ENCODE assay signal across 13 cellular contexts in the genomic region with DNA sequence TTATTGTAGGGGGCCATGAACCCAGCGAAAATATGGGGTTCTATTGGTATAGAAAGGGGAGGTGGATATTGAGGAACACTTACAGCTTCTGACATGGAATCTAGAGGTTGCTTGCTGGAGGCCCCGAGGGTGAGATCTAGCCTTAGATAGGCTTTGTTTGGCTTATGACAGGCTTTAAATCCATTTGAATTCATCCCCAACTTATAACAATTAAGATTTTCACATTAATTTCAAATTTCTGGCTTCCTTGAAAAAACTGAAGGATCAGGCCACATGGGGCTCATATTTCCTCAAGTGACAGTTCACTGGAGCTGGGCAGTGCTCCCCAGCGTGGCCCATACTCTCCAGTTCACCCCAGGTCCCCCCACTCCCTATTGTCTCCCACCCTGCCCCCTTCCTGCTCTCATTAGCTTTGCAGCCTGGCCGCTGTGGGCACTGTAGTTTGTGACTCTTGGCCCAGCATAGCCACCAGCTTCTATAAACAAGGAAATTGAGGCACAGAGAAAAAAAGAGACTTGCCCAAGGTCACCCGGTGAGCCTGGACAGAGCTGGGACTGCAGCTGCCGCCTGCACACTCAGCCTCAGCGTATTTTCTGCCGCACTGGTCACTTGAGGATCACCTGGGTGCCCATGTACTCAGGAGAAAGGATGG. TPM values are rescaled to one million over a fixed set of nuclear protein-coding genes. Genes with fewer than 3 reads are reported as not detected.
DNase-seq lines count a peak whose midpoint lies in the region; ATAC-seq, FAIRE-seq and TF ChIP-seq lines count a peak whose summit lies in the region.
"Had no signal": no experiment of that assay in that cellular context is flagged by ENCODE, and none has a peak within 500 bp of the region (broad histone marks: within the 10 kb centered on the region; RNA-seq: fewer than 3 reads in every experiment).

No MANE protein-coding gene starts in this region.

- no peak for DNase-seq in HepG2 (ENCODE audit: low spot score)
- no peak for DNase-seq in right lobe of liver
- DNase-seq in activated CD8-positive, alpha-beta memory T cell treated with anti-CD3 and anti-CD28 coated beads, Interleukin-2, amount 50 U/mL, for 48 hours = peak; percentile 48
- DNase-seq in kidney = peak; percentile 38
- DNase-seq in vagina (ENCODE audit: extremely low spot score in 2 of 2) = peak; percentile 11 to 55
- DNase-seq in ACHN = no peak
- DNase-seq: foreskin melanocyte, NCI-H446 had no signal

- no peak overlapping the region for H2AFZ ChIP-seq in HepG2 (ENCODE audit: low read length)

- BruUV-seq in HepG2 (replicated peaks; lab: Mats Ljungman, UMichigan) = no TSS peak

- 25% methylated on average over 8 of the region's 8 CpGs for WGBS in HepG2 (ENCODE audit: low lambda C conversion rate)
- 78% methylated on average over 4 of the region's 8 CpGs for WGBS in right lobe of liver (ENCODE audit: insufficient coverage, low coverage, low lambda C conversion rate, missing lambda C conversion rate)

- H3K4me1 ChIP-seq in HepG2 (ENCODE audit: insufficient read depth, low read length) = peaks cover 57% of the 10 kb centered on the region
- peaks cover 0 to 22% (median 5%) of the 10 kb centered on the region in 4 donors for H3K4me1 ChIP-seq in right lobe of liver
- peaks cover 0 to 8% of the 10 kb centered on the region in 2 donors for H3K4me1 ChIP-seq in kidney (ENCODE audit: control insufficient read depth in 1 of 2, insufficient read depth in 1 of 2, low read depth in 1 of 2, low read length in 2 of 2)
- H3K4me1 ChIP-seq in vagina = no peaks in the 10 kb centered on the region

- TF ChIP-seq RAD21 in HepG2 (CRISPR knock-in tag; IDR thresholded peaks at IDR 0.05) = no peak

- intact Hi-C loops in HepG2 (cut with micrococcal nuclease; ENCODE audit: unreplicated experiment) = no loop called here
- intact Hi-C loops in right lobe of liver (cut with DNase I) = no loop called here
- intact Hi-C loops in kidney (cut with DNase I) = no loop called here
- intact Hi-C loops in vagina (cut with DNase I) = no loop called here

- no peak overlapping the region for H3K4me3 ChIP-seq in HepG2 (replicated peaks in 1 of 3; ENCODE audit: insufficient read depth in 1 of 3, low read depth in 2 of 3, low read length in 3 of 3)
- H3K4me3 ChIP-seq in right lobe of liver = no peak overlapping the region
- no peak overlapping the region for H3K4me3 ChIP-seq in kidney (ENCODE audit: low read length in 2 of 2)
- H3K4me3 ChIP-seq in vagina = no peak overlapping the region
- H3K4me3 ChIP-seq: SJSA1 had no signal

- TF ChIP-seq POLR2A in HepG2 (IDR thresholded peaks at IDR 0.05; ENCODE audit: insufficient read depth in 1 of 2, low read depth in 2 of 2, low read length in 2 of 2) (no peak), right lobe of liver (IDR thresholded peaks at IDR 0.05) (no peak), vagina (IDR thresholded peaks at IDR 0.05) (no peak)

- H3K9ac ChIP-seq in HepG2 (ENCODE audit: insufficient read depth, low read depth, low read length) (no peak overlapping the region), kidney (ENCODE audit: low read length in 2 of 2) (no peak overlapping the region)

- H3K27ac ChIP-seq in HepG2 (ENCODE audit: extremely low read length, insufficient read depth, low read length) (no peak overlapping the region), right lobe of liver (no peak overlapping the region), kidney (ENCODE audit: low read depth in 2 of 2, low read length in 2 of 2) (no peak overlapping the region), vagina (no peak overlapping the region)
- H3K27ac ChIP-seq: SJSA1 had no signal

- TF ChIP-seq EP300 in HepG2 (IDR thresholded peaks at IDR 0.05; ENCODE audit: low read depth in 2 of 2, low read length in 2 of 2) (no peak), HepG2 (CRISPR knock-in tag; IDR thresholded peaks at IDR 0.05; ENCODE audit: borderline replicate concordance) (no peak)

- H3K9me3 ChIP-seq in HepG2 (ENCODE audit: low read length) (no peaks in the 10 kb centered on the region), right lobe of liver (no peaks in the 10 kb centered on the region), kidney (ENCODE audit: control insufficient read depth in 1 of 2, low read length in 2 of 2) (no peaks in the 10 kb centered on the region), vagina (no peaks in the 10 kb centered on the region)
- H3K9me3 ChIP-seq: SJSA1 had no signal

- peaks cover 4 to 18% of the 10 kb centered on the region in 2 experiments; a peak in 1 of 5 replicates for H3K27me3 ChIP-seq in HepG2 (ENCODE audit: control insufficient read depth in 1 of 2, insufficient read depth in 2 of 2, low read length in 2 of 2)
- no peaks in the 10 kb centered on the region for H3K27me3 ChIP-seq in right lobe of liver
- no peaks in the 10 kb centered on the region for H3K27me3 ChIP-seq in vagina

- no peak for FAIRE-seq in HepG2 (lab: Jason Lieb, UNC)
- no peak for FAIRE-seq in kidney (lab: Jason Lieb, UNC)

- CTCF ChIA-PET in HepG2 (lab: Yijun Ruan, JAX; ENCODE audit: low intra/inter-chr PET ratio, low total read pairs) = interaction anchor here (5.6 kb wide), 1 partner anchor 41 kb away, joined by 37 read pairs; no protein-coding TSS in a partner anchor

- TF ChIP-seq CTCF in HepG2 (CRISPR knock-in tag; IDR thresholded peaks at IDR 0.05) (no peak), right lobe of liver (IDR thresholded peaks at IDR 0.05) (no peak), kidney (IDR thresholded peaks at IDR 0.05; ENCODE audit: borderline replicate concordance, extremely low read depth, insufficient read depth) (no peak), vagina (IDR thresholded peaks at IDR 0.05) (no peak)

- ATAC-seq in HepG2 = no peak
- no peak for ATAC-seq in right lobe of liver
- ATAC-seq in HG03520 (IDR thresholded peaks at IDR 0.05; ENCODE audit: unreplicated experiment) = no peak
- no peak for ATAC-seq in HG02678 (IDR thresholded peaks at IDR 0.05; ENCODE audit: unreplicated experiment)

- H3K4me2 ChIP-seq in HepG2 (ENCODE audit: low read depth, low read length) = 0 out of 2 replicates have a peak overlapping the region, but pooled peaks have one; percentile 2

- POLR2A ChIA-PET in HepG2 (lab: Yijun Ruan, JAX) = interaction anchor here (1.2 to 7.4 kb wide), 3 partner anchors 13 to 30 kb away, joined by 3 to 91 read pairs (median 17); no protein-coding TSS in a partner anchor

- H4K20me1 ChIP-seq in HepG2 (ENCODE audit: insufficient read depth, low read length) = no peaks in the 10 kb centered on the region

- H3K36me3 ChIP-seq in HepG2 (replicated peaks in 1 of 2; ENCODE audit: control insufficient read depth in 1 of 2, insufficient read depth in 2 of 2, low read length in 2 of 2) (no peaks in the 10 kb centered on the region), right lobe of liver (no peaks in the 10 kb centered on the region), kidney (ENCODE audit: control insufficient read depth in 1 of 2, insufficient read depth in 2 of 2, low read length in 2 of 2) (no peaks in the 10 kb centered on the region), vagina (no peaks in the 10 kb centered on the region)
- H3K36me3 ChIP-seq: SJSA1 had no signal

- H3K79me2 ChIP-seq in HepG2 (ENCODE audit: insufficient read depth, low read length) = no peaks in the 10 kb centered on the region

- in situ Hi-C loops in HepG2 (cut with HindIII; ENCODE audit: extremely low pct_ligation_motif_present, low pct_unique_long_range_greater_than_20kb) = no loop called here
- in situ Hi-C loops in ACHN (cut with HindIII; ENCODE audit: low pct_ligation_motif_present, low pct_unique_long_range_greater_than_20kb, low sequenced_read_pairs) = no loop called here

RNA-seq across cellular contexts. Expression of gene ADGRG1, which starts 19.8 kb away (rescaled TPM):
- total RNA-seq in HepG2 (2016; rRNA removed; fragmentation: Illumina TruSeq; extraction: Trizol) = 2.8 and 5.9 TPM in 2 replicates
- total RNA-seq in HepG2 (2016; cell fraction: cytosol; rRNA removed; fragmentation: Illumina TruSeq; extraction: Trizol; ENCODE audit: low read depth) = 1.1 and 2.0 TPM in 2 replicates
- total RNA-seq in HepG2 (2016; cell fraction: insoluble cytoplasmic fraction; rRNA removed; fragmentation: Illumina TruSeq; extraction: Trizol) = 2.8 and 5.0 TPM in 2 replicates
- 3.1 and 3.2 TPM in 2 replicates for total RNA-seq in HepG2 (2016; cell fraction: membrane; rRNA removed; fragmentation: Illumina TruSeq; extraction: Trizol)
- total RNA-seq in HepG2 (2016; cell fraction: nucleus; rRNA removed; fragmentation: Illumina TruSeq; extraction: Trizol) = 7.2 and 8.0 TPM in 2 replicates
- 2.7 and 3.3 TPM in 2 replicates for polyA plus RNA-seq in HepG2 (2011; rRNA removed)
- 1.8 and 2.1 TPM in 2 replicates for polyA plus RNA-seq in HepG2 (2011; cell fraction: cytosol; rRNA removed)
- polyA plus RNA-seq in HepG2 (2011; cell fraction: nucleus; rRNA removed) = 5.0 and 7.4 TPM in 2 replicates
- polyA plus RNA-seq in HepG2 (2012) = 2.3 and 3.3 TPM in 2 replicates
- polyA plus RNA-seq in HepG2 (2016; cell fraction: cytosol; fragmentation: Illumina TruSeq; extraction: Trizol; ENCODE audit: low read depth) = 0.83 and 1.3 TPM in 2 replicates
- 2.4 and 5.1 TPM in 2 replicates for polyA plus RNA-seq in HepG2 (2016; cell fraction: insoluble cytoplasmic fraction; fragmentation: Illumina TruSeq; extraction: Trizol; ENCODE audit: low read depth)
- polyA plus RNA-seq in HepG2 (2016; cell fraction: membrane; fragmentation: Illumina TruSeq; extraction: Trizol; ENCODE audit: low read depth) = 2.8 and 3.2 TPM in 2 replicates
- polyA plus RNA-seq in HepG2 (2016; cell fraction: nucleus; fragmentation: Illumina TruSeq; extraction: Trizol; ENCODE audit: insufficient read depth, low read depth) = 14.1 and 15.0 TPM in 2 replicates
- polyA minus RNA-seq in HepG2 (2011; rRNA and poly(A)+ RNA removed; ENCODE audit: low replicate concordance) = 4.0 and 29.5 TPM in 2 replicates
- 1.8 and 1.9 TPM in 2 replicates for polyA minus RNA-seq in HepG2 (2011; cell fraction: cytosol; rRNA and poly(A)+ RNA removed)
- polyA minus RNA-seq in HepG2 (2011; cell fraction: nucleus; rRNA and poly(A)+ RNA removed) = 2.4 and 2.8 TPM in 2 replicates
- total RNA-seq in right lobe of liver = 1 to 10 TPM; 1.8 to 4.2 (median 3.4) TPM
- 351 TPM for total RNA-seq in kidney
- polyA plus RNA-seq in kidney (ENCODE audit: insufficient read depth, low read depth, low replicate concordance) = 188 TPM
- total RNA-seq in vagina = 97.7 TPM
- total RNA-seq: OCI-LY7 had no signal

RNA-seq across cellular contexts. Expression of gene ADGRG3, which starts 59.5 kb away (rescaled TPM):
- 1.0 and 2.7 TPM in 2 replicates for total RNA-seq in HepG2 (2016; rRNA removed; fragmentation: Illumina TruSeq; extraction: Trizol)
- total RNA-seq in HepG2 (2016; cell fraction: cytosol; rRNA removed; fragmentation: Illumina TruSeq; extraction: Trizol; ENCODE audit: low read depth) = 0.79 and 1.1 TPM in 2 replicates
- 1.1 and 2.2 TPM in 2 replicates for total RNA-seq in HepG2 (2016; cell fraction: insoluble cytoplasmic fraction; rRNA removed; fragmentation: Illumina TruSeq; extraction: Trizol)
- total RNA-seq in HepG2 (2016; cell fraction: membrane; rRNA removed; fragmentation: Illumina TruSeq; extraction: Trizol) = 1.0 and 1.5 TPM in 2 replicates
- total RNA-seq in HepG2 (2016; cell fraction: nucleus; rRNA removed; fragmentation: Illumina TruSeq; extraction: Trizol) = 2.3 and 2.7 TPM in 2 replicates
- 11.8 and 13.6 TPM in 2 replicates for polyA plus RNA-seq in HepG2 (2011; rRNA removed)
- polyA plus RNA-seq in HepG2 (2011; cell fraction: cytosol; rRNA removed) = 10.8 and 11.2 TPM in 2 replicates
- polyA plus RNA-seq in HepG2 (2011; cell fraction: nucleus; rRNA removed) = 21.1 and 23.7 TPM in 2 replicates
- polyA plus RNA-seq in HepG2 (2012) = 5.8 and 8.1 TPM in 2 replicates
- 0.49 and 0.54 TPM in 2 replicates for polyA plus RNA-seq in HepG2 (2016; cell fraction: cytosol; fragmentation: Illumina TruSeq; extraction: Trizol; ENCODE audit: low read depth)
- polyA plus RNA-seq in HepG2 (2016; cell fraction: insoluble cytoplasmic fraction; fragmentation: Illumina TruSeq; extraction: Trizol; ENCODE audit: low read depth) = 1.3 TPM in 2 replicates
- polyA plus RNA-seq in HepG2 (2016; cell fraction: membrane; fragmentation: Illumina TruSeq; extraction: Trizol; ENCODE audit: low read depth) = 0.65 and 1.0 TPM in 2 replicates
- 5.4 and 6.5 TPM in 2 replicates for polyA plus RNA-seq in HepG2 (2016; cell fraction: nucleus; fragmentation: Illumina TruSeq; extraction: Trizol; ENCODE audit: insufficient read depth, low read depth)
- 0.91 and 31.9 TPM in 2 replicates for polyA minus RNA-seq in HepG2 (2011; rRNA and poly(A)+ RNA removed; ENCODE audit: low replicate concordance)
- 4.7 and 5.3 TPM in 2 replicates for polyA minus RNA-seq in HepG2 (2011; cell fraction: cytosol; rRNA and poly(A)+ RNA removed)
- polyA minus RNA-seq in HepG2 (2011; cell fraction: nucleus; rRNA and poly(A)+ RNA removed) = 8.9 and 10.4 TPM in 2 replicates
- total RNA-seq in right lobe of liver = 1 to 10 TPM in 1 of 6 experiments, under 1 TPM in 5; 0.37 to 1.6 (median 0.83) TPM
- 1.8 TPM for total RNA-seq in kidney
- polyA plus RNA-seq in kidney (ENCODE audit: insufficient read depth, low read depth, low replicate concordance) = 0.17 TPM
- 10.3 TPM for total RNA-seq in vagina
- total RNA-seq: activated CD8-positive, alpha-beta memory T cell treated with anti-CD3 and anti-CD28 coated beads for 36 hours; OCI-LY7; SJSA1 had no signal

Comparison
In these comparisons a context has a peak if more than half of its experiments do, and no peak if none do; other contexts are left out.
1. DNase-seq: peak in activated CD8-positive, alpha-beta memory T cell treated with anti-CD3 and anti-CD28 coated beads, Interleukin-2, amount 50 U/mL, for 48 hours (single experiment), kidney (single experiment) and vagina (2 of 2); none in HepG2 (single experiment), right lobe of liver (0 of 3) and ACHN (single experiment).
2. RNA of gene ADGRG1, which starts 19.8 kb away (total RNA-seq): 351 TPM in kidney (single experiment) and 97.7 TPM in vagina (single experiment); 1.1 to 8.0 TPM in HepG2 and 1.8 to 4.2 TPM in right lobe of liver; every median in the first group is over 10 times any median in the second.